Comparison of ENCODE assay signal across 8 cellular contexts in genomic region chr6:17086469-17086868, GRCh38. TPM values are rescaled to one million over a fixed set of nuclear protein-coding genes. Genes with fewer than 3 reads are reported as not detected.
DNase-seq lines count a peak whose midpoint lies in the region; ATAC-seq and TF ChIP-seq lines count a peak whose summit lies in the region.

No MANE protein-coding gene starts in this region.

- WGBS in transverse colon (ENCODE audit: low coverage in 1 of 2), 2 donors = 0 to 29% methylated on average over 2 to 11 of the region's 11 CpGs

- H3K27me3 ChIP-seq in Peyer's patch (no peaks in the 10 kb centered on the region), transverse colon (no peaks in the 10 kb centered on the region)

- TF ChIP-seq CTCF in Peyer's patch (IDR thresholded peaks at IDR 0.05) (peak in 5 of 6 experiments; percentile 18 to 61 (median 49)), transverse colon (IDR thresholded peaks at IDR 0.05) (peak; percentile 55 to 70 (median 65))

- TF ChIP-seq EP300 in transverse colon (IDR thresholded peaks at IDR 0.05; ENCODE audit: low read depth) = no peak

- H3K4me3 ChIP-seq in Peyer's patch = no peak overlapping the region
- H3K4me3 ChIP-seq in transverse colon = no peak overlapping the region

- H3K4me1 ChIP-seq in Peyer's patch (no peaks in the 10 kb centered on the region), transverse colon (no peaks in the 10 kb centered on the region)

- no peak overlapping the region for H3K27ac ChIP-seq in Peyer's patch
- no peak overlapping the region for H3K27ac ChIP-seq in caudate nucleus (ENCODE audit: low read depth, low read length)
- H3K27ac ChIP-seq in transverse colon = no peak overlapping the region

- H3K36me3 ChIP-seq in Peyer's patch = no peaks in the 10 kb centered on the region
- peaks cover 0 to 2% (median 0%) of the 10 kb centered on the region in 4 donors for H3K36me3 ChIP-seq in transverse colon

- in situ Hi-C loops in transverse colon (cut with MboI; ENCODE audit: low pct_ligation_motif_present in 1 of 4, low pct_unique_long_range_greater_than_20kb in 1 of 4, low sequenced_read_pairs in 3 of 4) = no loop called here

- intact Hi-C loops in transverse colon (cut with DNase I; ENCODE audit: low total_unique reads) = loop anchor here (10.0 kb wide), 1 partner anchor 312 kb away; no protein-coding TSS in a partner anchor

- no peak for ATAC-seq in GM19324 (IDR thresholded peaks at IDR 0.05; ENCODE audit: low FRiP score, unreplicated experiment)

- TF ChIP-seq POLR2A in Peyer's patch (IDR thresholded peaks at IDR 0.05) (no peak), transverse colon (IDR thresholded peaks at IDR 0.05) (no peak)

- H3K9me3 ChIP-seq in Peyer's patch (no peaks in the 10 kb centered on the region), transverse colon (no peaks in the 10 kb centered on the region)

- DNase-seq in DMS 273 (lab: John Stamatoyannopoulos, UW; ENCODE audit: unreplicated experiment) (peak; percentile 85), HCEC 1CT (peak; percentile 67), Peyer's patch (peak in 1 of 3 donors; percentile 48), caudate nucleus (lab: John Stamatoyannopoulos, UW) (peak in 35 of 61 donors; percentile 9 to 81 (median 41)), kidney glomerular epithelial cell (lab: John Stamatoyannopoulos, UW) (peak; percentile 52), transverse colon (peak; percentile 40), NCI-H187 treated with DMSO at 0.1 percent for 48 hours (lab: John Stamatoyannopoulos, UW) (no peak)

RNA-seq across cellular contexts. Expression of gene STMND1, which starts 15.4 kb away (rescaled TPM):
- total RNA-seq in Peyer's patch (not detected), transverse colon (1 to 10 TPM in 3 of 4 donors, not detected in 1; 1.1 to 9.3 (median 1.1) TPM)
